In the genomic region with DNA sequence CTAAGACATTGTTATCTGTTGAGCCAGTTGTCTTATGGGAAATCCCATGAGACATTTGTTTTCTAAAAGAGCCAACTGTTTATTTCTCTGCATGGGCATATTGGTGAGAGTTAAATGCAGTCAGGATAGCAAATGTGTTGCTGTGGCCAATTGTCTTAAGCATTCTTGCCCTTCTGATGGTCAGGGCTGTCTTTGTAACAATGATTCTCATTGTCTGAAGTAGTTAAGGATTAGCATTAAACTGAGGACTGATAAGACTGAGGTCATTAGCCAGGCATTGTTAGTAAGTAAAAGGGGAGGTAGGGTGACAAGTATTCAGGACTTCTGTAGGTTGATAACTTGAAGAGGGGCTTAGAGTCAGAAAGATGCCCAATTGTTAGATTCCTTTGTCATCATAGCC, we compare ENCODE assay signal across 1 cellular context.
TF ChIP-seq lines count a peak whose summit lies in the region.

No MANE protein-coding gene starts in this region.

TF ChIP-seq in GM23338, 12 proteins besides CTCF, POLR2A, EP300 and RAD21 (continued from another document):
- TF ChIP-seq, protein P1, sequence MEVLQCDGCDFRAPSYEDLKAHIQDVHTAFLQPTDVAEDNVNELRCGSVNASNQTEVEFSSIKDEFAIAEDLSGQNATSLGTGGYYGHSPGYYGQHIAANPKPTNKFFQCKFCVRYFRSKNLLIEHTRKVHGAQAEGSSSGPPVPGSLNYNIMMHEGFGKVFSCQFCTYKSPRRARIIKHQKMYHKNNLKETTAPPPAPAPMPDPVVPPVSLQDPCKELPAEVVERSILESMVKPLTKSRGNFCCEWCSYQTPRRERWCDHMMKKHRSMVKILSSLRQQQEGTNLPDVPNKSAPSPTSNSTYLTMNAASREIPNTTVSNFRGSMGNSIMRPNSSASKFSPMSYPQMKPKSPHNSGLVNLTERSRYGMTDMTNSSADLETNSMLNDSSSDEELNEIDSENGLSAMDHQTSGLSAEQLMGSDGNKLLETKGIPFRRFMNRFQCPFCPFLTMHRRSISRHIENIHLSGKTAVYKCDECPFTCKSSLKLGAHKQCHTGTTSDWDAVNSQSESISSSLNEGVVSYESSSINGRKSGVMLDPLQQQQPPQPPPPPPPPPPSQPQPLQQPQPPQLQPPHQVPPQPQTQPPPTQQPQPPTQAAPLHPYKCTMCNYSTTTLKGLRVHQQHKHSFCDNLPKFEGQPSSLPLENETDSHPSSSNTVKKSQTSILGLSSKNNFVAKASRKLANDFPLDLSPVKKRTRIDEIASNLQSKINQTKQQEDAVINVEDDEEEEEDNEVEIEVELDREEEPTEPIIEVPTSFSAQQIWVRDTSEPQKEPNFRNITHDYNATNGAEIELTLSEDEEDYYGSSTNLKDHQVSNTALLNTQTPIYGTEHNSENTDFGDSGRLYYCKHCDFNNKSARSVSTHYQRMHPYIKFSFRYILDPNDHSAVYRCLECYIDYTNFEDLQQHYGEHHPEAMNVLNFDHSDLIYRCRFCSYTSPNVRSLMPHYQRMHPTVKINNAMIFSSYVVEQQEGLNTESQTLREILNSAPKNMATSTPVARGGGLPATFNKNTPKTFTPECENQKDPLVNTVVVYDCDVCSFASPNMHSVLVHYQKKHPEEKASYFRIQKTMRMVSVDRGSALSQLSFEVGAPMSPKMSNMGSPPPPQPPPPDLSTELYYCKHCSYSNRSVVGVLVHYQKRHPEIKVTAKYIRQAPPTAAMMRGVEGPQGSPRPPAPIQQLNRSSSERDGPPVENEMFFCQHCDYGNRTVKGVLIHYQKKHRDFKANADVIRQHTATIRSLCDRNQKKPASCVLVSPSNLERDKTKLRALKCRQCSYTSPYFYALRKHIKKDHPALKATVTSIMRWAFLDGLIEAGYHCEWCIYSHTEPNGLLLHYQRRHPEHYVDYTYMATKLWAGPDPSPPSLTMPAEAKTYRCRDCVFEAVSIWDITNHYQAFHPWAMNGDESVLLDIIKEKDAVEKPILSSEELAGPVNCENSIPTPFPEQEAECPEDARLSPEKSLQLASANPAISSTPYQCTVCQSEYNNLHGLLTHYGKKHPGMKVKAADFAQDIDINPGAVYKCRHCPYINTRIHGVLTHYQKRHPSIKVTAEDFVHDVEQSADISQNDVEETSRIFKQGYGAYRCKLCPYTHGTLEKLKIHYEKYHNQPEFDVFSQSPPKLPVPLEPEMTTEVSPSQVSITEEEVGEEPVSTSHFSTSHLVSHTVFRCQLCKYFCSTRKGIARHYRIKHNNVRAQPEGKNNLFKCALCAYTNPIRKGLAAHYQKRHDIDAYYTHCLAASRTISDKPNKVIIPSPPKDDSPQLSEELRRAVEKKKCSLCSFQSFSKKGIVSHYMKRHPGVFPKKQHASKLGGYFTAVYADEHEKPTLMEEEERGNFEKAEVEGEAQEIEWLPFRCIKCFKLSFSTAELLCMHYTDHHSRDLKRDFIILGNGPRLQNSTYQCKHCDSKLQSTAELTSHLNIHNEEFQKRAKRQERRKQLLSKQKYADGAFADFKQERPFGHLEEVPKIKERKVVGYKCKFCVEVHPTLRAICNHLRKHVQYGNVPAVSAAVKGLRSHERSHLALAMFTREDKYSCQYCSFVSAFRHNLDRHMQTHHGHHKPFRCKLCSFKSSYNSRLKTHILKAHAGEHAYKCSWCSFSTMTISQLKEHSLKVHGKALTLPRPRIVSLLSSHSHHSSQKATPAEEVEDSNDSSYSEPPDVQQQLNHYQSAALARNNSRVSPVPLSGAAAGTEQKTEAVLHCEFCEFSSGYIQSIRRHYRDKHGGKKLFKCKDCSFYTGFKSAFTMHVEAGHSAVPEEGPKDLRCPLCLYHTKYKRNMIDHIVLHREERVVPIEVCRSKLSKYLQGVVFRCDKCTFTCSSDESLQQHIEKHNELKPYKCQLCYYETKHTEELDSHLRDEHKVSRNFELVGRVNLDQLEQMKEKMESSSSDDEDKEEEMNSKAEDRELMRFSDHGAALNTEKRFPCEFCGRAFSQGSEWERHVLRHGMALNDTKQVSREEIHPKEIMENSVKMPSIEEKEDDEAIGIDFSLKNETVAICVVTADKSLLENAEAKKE (CRISPR knock-in tag; IDR thresholded peaks at IDR 0.05), result no peak
- TF ChIP-seq EZH2 (IDR thresholded peaks at IDR 0.05; ENCODE audit: low read depth, unreplicated experiment) (no peak), CREB1 (CRISPR knock-in tag; IDR thresholded peaks at IDR 0.05; ENCODE audit: low read depth) (no peak), ZNF114 (CRISPR knock-in tag; IDR thresholded peaks at IDR 0.05) (no peak), JUNB (IDR thresholded peaks at IDR 0.05; ENCODE audit: unreplicated experiment) (no peak), NANOG (IDR thresholded peaks at IDR 0.05; ENCODE audit: borderline replicate concordance) (no peak), ZNF331 (CRISPR knock-in tag; IDR thresholded peaks at IDR 0.05; ENCODE audit: low read depth) (no peak), POLR2AphosphoS5 (IDR thresholded peaks at IDR 0.05; ENCODE audit: low read depth) (no peak)
